In the genomic region with DNA sequence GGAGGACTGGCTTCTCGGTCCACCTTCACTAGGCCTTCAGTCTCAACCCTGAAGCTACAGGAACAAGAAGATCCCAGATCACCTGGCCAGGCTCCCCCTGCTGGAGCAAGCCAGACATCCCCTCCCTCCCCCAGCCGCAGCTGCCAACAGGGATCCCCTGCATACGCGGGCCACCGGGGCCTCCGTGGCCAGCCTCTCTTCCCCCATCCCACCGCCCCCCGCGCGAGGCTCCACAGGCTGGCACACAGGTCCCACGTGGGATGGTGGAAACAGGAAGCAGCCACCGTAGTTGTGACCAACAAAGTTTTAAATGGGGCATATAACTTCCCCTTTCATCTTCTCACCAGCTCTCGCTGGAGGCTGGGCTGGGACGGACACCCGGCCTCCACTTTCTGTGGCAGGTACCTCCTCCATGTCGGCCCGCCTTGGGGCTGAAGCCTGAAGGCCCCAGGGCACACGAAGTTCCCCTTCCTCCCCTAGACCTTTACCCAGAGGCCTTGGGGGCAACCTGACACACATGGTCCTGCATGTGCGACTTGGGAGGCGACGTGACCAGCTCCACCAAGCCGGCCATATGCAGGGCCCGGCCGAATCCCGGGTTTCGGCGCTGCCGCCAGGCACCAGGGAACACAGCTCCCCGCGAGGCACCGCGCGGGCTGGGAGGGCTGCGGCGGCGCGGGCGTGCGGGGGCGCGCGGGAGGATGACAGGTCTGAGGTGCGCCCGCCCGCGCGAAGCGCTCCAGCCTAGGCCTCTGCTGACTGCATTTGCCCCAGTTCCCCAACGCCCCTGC, we compare ENCODE assay signal across 1 cellular context.
A peak's percentile ranks its signal among the peaks of the same experiment; 100 is the strongest.
TF ChIP-seq lines count a peak whose summit lies in the region.

No MANE protein-coding gene starts in this region.

TF ChIP-seq in K562, 482 proteins besides CTCF, POLR2A, EP300 and RAD21 (continued from another document):
- TF ChIP-seq, protein P1, sequence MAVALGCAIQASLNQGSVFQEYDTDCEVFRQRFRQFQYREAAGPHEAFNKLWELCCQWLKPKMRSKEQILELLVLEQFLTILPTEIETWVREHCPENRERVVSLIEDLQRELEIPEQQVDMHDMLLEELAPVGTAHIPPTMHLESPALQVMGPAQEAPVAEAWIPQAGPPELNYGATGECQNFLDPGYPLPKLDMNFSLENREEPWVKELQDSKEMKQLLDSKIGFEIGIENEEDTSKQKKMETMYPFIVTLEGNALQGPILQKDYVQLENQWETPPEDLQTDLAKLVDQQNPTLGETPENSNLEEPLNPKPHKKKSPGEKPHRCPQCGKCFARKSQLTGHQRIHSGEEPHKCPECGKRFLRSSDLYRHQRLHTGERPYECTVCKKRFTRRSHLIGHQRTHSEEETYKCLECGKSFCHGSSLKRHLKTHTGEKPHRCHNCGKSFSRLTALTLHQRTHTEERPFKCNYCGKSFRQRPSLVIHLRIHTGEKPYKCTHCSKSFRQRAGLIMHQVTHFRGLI (CRISPR knock-in tag; IDR thresholded peaks at IDR 0.05): no peak
- TF ChIP-seq FOXK1 (CRISPR knock-in tag; IDR thresholded peaks at IDR 0.05; ENCODE audit: borderline replicate concordance): peak; percentile 33; the same call in 1 of the 2 replicates
- TF ChIP-seq ZC3H4 (CRISPR knock-in tag; IDR thresholded peaks at IDR 0.05; ENCODE audit: borderline replicate concordance): peak; percentile 23; the same call in 1 of the 2 replicates
- peak; percentile 26; the same call in 1 of the 2 replicates for TF ChIP-seq SMARCA4 (IDR thresholded peaks at IDR 0.05)
- TF ChIP-seq, protein P2, sequence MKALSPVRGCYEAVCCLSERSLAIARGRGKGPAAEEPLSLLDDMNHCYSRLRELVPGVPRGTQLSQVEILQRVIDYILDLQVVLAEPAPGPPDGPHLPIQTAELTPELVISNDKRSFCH (CRISPR knock-in tag; IDR thresholded peaks at IDR 0.05): no peak
- TF ChIP-seq, protein P2 (tag; IDR thresholded peaks at IDR 0.05): peak; percentile 38; the same call in 1 of the 2 replicates
- TF ChIP-seq, protein P3, sequence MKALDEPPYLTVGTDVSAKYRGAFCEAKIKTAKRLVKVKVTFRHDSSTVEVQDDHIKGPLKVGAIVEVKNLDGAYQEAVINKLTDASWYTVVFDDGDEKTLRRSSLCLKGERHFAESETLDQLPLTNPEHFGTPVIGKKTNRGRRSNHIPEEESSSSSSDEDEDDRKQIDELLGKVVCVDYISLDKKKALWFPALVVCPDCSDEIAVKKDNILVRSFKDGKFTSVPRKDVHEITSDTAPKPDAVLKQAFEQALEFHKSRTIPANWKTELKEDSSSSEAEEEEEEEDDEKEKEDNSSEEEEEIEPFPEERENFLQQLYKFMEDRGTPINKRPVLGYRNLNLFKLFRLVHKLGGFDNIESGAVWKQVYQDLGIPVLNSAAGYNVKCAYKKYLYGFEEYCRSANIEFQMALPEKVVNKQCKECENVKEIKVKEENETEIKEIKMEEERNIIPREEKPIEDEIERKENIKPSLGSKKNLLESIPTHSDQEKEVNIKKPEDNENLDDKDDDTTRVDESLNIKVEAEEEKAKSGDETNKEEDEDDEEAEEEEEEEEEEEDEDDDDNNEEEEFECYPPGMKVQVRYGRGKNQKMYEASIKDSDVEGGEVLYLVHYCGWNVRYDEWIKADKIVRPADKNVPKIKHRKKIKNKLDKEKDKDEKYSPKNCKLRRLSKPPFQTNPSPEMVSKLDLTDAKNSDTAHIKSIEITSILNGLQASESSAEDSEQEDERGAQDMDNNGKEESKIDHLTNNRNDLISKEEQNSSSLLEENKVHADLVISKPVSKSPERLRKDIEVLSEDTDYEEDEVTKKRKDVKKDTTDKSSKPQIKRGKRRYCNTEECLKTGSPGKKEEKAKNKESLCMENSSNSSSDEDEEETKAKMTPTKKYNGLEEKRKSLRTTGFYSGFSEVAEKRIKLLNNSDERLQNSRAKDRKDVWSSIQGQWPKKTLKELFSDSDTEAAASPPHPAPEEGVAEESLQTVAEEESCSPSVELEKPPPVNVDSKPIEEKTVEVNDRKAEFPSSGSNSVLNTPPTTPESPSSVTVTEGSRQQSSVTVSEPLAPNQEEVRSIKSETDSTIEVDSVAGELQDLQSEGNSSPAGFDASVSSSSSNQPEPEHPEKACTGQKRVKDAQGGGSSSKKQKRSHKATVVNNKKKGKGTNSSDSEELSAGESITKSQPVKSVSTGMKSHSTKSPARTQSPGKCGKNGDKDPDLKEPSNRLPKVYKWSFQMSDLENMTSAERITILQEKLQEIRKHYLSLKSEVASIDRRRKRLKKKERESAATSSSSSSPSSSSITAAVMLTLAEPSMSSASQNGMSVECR (CRISPR knock-in tag; IDR thresholded peaks at IDR 0.05): peak; percentile 38; the same call in 1 of the 2 replicates
- peak; percentile 43; the same call in 1 of the 2 replicates for TF ChIP-seq DMBX1 (CRISPR knock-in tag; IDR thresholded peaks at IDR 0.05; ENCODE audit: borderline replicate concordance)
- peak; percentile 59 for TF ChIP-seq CREM (IDR thresholded peaks at IDR 0.05; ENCODE audit: low read depth)
- TF ChIP-seq L3MBTL2 (IDR thresholded peaks at IDR 0.05): peak; percentile 75; the same call in 1 of the 2 replicates
- 0 out of 2 replicates have a peak, but pooled peaks have one; percentile 28 for TF ChIP-seq SMARCE1 (IDR thresholded peaks at IDR 0.05)
- TF ChIP-seq TEAD4 (IDR thresholded peaks at IDR 0.05; ENCODE audit: low read length): no peak
- TF ChIP-seq TEAD4 (CRISPR knock-in tag; IDR thresholded peaks at IDR 0.05; ENCODE audit: borderline replicate concordance): 0 out of 2 replicates have a peak, but pooled peaks have one; percentile 37
- TF ChIP-seq, protein P4, sequence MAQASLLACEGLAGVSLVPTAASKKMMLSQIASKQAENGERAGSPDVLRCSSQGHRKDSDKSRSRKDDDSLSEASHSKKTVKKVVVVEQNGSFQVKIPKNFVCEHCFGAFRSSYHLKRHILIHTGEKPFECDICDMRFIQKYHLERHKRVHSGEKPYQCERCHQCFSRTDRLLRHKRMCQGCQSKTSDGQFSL (CRISPR knock-in tag; IDR thresholded peaks at IDR 0.05): peak; percentile 52; the same call in 1 of the 2 replicates
- TF ChIP-seq, protein P4 (tag; IDR thresholded peaks at IDR 0.05): peak in 1 of 2 experiments; percentile 35; a peak in 1 of 4 replicates
- peak; percentile 63 for TF ChIP-seq EP400 (IDR thresholded peaks at IDR 0.05)
- peak; percentile 89 for TF ChIP-seq RBFOX2 (IDR thresholded peaks at IDR 0.05; ENCODE audit: low read depth, low read length)
- TF ChIP-seq NBN (IDR thresholded peaks at IDR 0.05; ENCODE audit: low read depth): peak; percentile 64; the same call in 1 of the 2 replicates
- no peak for TF ChIP-seq NR2F6 (CRISPR knock-in tag; IDR thresholded peaks at IDR 0.05)
- TF ChIP-seq RCOR1 (IDR thresholded peaks at IDR 0.05; ENCODE audit: borderline replicate concordance in 1 of 2, low read depth in 2 of 2, low read length in 2 of 2): peak in 1 of 2 experiments; percentile 58; a peak in 2 of 4 replicates
- no peak for TF ChIP-seq KAT2B (IDR thresholded peaks at IDR 0.05; ENCODE audit: low read depth, low read length)
- no peak for TF ChIP-seq SMAD4 (CRISPR knock-in tag; conservative IDR thresholded peaks at IDR 0.05)
- TF ChIP-seq, protein P5, sequence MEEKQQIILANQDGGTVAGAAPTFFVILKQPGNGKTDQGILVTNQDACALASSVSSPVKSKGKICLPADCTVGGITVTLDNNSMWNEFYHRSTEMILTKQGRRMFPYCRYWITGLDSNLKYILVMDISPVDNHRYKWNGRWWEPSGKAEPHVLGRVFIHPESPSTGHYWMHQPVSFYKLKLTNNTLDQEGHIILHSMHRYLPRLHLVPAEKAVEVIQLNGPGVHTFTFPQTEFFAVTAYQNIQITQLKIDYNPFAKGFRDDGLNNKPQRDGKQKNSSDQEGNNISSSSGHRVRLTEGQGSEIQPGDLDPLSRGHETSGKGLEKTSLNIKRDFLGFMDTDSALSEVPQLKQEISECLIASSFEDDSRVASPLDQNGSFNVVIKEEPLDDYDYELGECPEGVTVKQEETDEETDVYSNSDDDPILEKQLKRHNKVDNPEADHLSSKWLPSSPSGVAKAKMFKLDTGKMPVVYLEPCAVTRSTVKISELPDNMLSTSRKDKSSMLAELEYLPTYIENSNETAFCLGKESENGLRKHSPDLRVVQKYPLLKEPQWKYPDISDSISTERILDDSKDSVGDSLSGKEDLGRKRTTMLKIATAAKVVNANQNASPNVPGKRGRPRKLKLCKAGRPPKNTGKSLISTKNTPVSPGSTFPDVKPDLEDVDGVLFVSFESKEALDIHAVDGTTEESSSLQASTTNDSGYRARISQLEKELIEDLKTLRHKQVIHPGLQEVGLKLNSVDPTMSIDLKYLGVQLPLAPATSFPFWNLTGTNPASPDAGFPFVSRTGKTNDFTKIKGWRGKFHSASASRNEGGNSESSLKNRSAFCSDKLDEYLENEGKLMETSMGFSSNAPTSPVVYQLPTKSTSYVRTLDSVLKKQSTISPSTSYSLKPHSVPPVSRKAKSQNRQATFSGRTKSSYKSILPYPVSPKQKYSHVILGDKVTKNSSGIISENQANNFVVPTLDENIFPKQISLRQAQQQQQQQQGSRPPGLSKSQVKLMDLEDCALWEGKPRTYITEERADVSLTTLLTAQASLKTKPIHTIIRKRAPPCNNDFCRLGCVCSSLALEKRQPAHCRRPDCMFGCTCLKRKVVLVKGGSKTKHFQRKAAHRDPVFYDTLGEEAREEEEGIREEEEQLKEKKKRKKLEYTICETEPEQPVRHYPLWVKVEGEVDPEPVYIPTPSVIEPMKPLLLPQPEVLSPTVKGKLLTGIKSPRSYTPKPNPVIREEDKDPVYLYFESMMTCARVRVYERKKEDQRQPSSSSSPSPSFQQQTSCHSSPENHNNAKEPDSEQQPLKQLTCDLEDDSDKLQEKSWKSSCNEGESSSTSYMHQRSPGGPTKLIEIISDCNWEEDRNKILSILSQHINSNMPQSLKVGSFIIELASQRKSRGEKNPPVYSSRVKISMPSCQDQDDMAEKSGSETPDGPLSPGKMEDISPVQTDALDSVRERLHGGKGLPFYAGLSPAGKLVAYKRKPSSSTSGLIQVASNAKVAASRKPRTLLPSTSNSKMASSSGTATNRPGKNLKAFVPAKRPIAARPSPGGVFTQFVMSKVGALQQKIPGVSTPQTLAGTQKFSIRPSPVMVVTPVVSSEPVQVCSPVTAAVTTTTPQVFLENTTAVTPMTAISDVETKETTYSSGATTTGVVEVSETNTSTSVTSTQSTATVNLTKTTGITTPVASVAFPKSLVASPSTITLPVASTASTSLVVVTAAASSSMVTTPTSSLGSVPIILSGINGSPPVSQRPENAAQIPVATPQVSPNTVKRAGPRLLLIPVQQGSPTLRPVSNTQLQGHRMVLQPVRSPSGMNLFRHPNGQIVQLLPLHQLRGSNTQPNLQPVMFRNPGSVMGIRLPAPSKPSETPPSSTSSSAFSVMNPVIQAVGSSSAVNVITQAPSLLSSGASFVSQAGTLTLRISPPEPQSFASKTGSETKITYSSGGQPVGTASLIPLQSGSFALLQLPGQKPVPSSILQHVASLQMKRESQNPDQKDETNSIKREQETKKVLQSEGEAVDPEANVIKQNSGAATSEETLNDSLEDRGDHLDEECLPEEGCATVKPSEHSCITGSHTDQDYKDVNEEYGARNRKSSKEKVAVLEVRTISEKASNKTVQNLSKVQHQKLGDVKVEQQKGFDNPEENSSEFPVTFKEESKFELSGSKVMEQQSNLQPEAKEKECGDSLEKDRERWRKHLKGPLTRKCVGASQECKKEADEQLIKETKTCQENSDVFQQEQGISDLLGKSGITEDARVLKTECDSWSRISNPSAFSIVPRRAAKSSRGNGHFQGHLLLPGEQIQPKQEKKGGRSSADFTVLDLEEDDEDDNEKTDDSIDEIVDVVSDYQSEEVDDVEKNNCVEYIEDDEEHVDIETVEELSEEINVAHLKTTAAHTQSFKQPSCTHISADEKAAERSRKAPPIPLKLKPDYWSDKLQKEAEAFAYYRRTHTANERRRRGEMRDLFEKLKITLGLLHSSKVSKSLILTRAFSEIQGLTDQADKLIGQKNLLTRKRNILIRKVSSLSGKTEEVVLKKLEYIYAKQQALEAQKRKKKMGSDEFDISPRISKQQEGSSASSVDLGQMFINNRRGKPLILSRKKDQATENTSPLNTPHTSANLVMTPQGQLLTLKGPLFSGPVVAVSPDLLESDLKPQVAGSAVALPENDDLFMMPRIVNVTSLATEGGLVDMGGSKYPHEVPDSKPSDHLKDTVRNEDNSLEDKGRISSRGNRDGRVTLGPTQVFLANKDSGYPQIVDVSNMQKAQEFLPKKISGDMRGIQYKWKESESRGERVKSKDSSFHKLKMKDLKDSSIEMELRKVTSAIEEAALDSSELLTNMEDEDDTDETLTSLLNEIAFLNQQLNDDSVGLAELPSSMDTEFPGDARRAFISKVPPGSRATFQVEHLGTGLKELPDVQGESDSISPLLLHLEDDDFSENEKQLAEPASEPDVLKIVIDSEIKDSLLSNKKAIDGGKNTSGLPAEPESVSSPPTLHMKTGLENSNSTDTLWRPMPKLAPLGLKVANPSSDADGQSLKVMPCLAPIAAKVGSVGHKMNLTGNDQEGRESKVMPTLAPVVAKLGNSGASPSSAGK (IDR thresholded peaks at IDR 0.05): peak; percentile 79
